17 cellular contexts compared by ENCODE assay signal in genomic region chr5:44565360-44565759, GRCh38.
DNase-seq lines count a peak whose midpoint lies in the region; ATAC-seq and TF ChIP-seq lines count a peak whose summit lies in the region.
"Had no signal": no experiment of that assay in that cellular context is flagged by ENCODE, and none has a peak within 500 bp of the region (broad histone marks: within the 10 kb centered on the region; RNA-seq: fewer than 3 reads in every experiment).

No MANE protein-coding gene starts in this region.

- H3K4me2 ChIP-seq in neural progenitor cell (no peak overlapping the region), smooth muscle cell (peak overlapping the region; percentile 0)
- H3K4me2 ChIP-seq: BLaER1 treated with 17β-estradiol and CSF1 and Interleukin-3, amounts not matched to agents 10 nM and 100 nM had no signal

- H3F3A ChIP-seq in neural progenitor cell (ENCODE audit: low read depth) (no peaks in the 10 kb centered on the region), smooth muscle cell (ENCODE audit: low read depth) (no peaks in the 10 kb centered on the region)

- no peaks in the 10 kb centered on the region for H3K9me3 ChIP-seq in heart left ventricle
- no peaks in the 10 kb centered on the region for H3K9me3 ChIP-seq in adipocyte (ENCODE audit: control insufficient read depth, low read length)
- no peaks in the 10 kb centered on the region for H3K9me3 ChIP-seq in neural progenitor cell (ENCODE audit: low read depth)
- no peaks in the 10 kb centered on the region for H3K9me3 ChIP-seq in smooth muscle cell (replicated peaks; ENCODE audit: low read depth)
- no peaks in the 10 kb centered on the region for H3K9me3 ChIP-seq in gastroesophageal sphincter
- H3K9me3 ChIP-seq: BLaER1 treated with 17β-estradiol and CSF1 and Interleukin-3, amounts not matched to agents 10 nM and 100 nM had no signal

- 27 to 45% (median 37%) methylated on average over 1 of the region's 1 CpG for WGBS in heart left ventricle, 4 donors
- WGBS in smooth muscle cell (ENCODE audit: low lambda C conversion rate), result 68% methylated on average over 1 of the region's 1 CpG
- WGBS in gastroesophageal sphincter (ENCODE audit: low coverage in 1 of 2), 2 donors, result 67 to 73% methylated on average over 1 of the region's 1 CpG

- no peak for TF ChIP-seq POLR2A in heart left ventricle (IDR thresholded peaks at IDR 0.05)
- TF ChIP-seq POLR2A in gastroesophageal sphincter (IDR thresholded peaks at IDR 0.05), result no peak

- no peaks in the 10 kb centered on the region for H3K4me1 Mint-ChIP-seq in neural progenitor cell
- H3K4me1 Mint-ChIP-seq: B cell; CD4-positive, CD25-positive, alpha-beta regulatory T cell; CD8-positive, alpha-beta memory T cell had no signal

- no peaks in the 10 kb centered on the region for H3K36me3 Mint-ChIP-seq in neural progenitor cell
- H3K36me3 Mint-ChIP-seq: CD4-positive, CD25-positive, alpha-beta regulatory T cell; CD8-positive, alpha-beta memory T cell had no signal

- H3K9ac ChIP-seq in adipocyte (ENCODE audit: low read length), result no peak overlapping the region
- H3K9ac ChIP-seq in neural progenitor cell, result no peak overlapping the region
- no peak overlapping the region for H3K9ac ChIP-seq in smooth muscle cell (ENCODE audit: low read depth)
- H3K9ac ChIP-seq: BLaER1 treated with 17β-estradiol and CSF1 and Interleukin-3, amounts not matched to agents 10 nM and 100 nM had no signal

- H3K79me2 ChIP-seq in neural progenitor cell (ENCODE audit: low read depth) (no peaks in the 10 kb centered on the region), smooth muscle cell (ENCODE audit: low read depth) (no peaks in the 10 kb centered on the region)

- no peak overlapping the region for H3K27ac ChIP-seq in heart left ventricle
- no peak overlapping the region for H3K27ac ChIP-seq in neural progenitor cell
- H3K27ac ChIP-seq in smooth muscle cell (ENCODE audit: low read depth), result no peak overlapping the region
- no peak overlapping the region for H3K27ac ChIP-seq in gastroesophageal sphincter
- H3K27ac ChIP-seq: BLaER1 treated with 17β-estradiol and CSF1 and Interleukin-3, amounts not matched to agents 10 nM and 100 nM had no signal

- no peak for TF ChIP-seq EP300 in gastroesophageal sphincter (IDR thresholded peaks at IDR 0.05)

- H3K4me3 ChIP-seq in heart left ventricle, result no peak overlapping the region
- peak overlapping the region; percentile 43 for H3K4me3 ChIP-seq in adipocyte (ENCODE audit: low read length)
- no peak overlapping the region for H3K4me3 ChIP-seq in neural progenitor cell
- H3K4me3 ChIP-seq in smooth muscle cell, result no peak overlapping the region
- H3K4me3 ChIP-seq in gastroesophageal sphincter, result no peak overlapping the region
- H3K4me3 ChIP-seq: BLaER1 treated with 17β-estradiol and CSF1 and Interleukin-3, amounts not matched to agents 10 nM and 100 nM; GM12878 had no signal

- TF ChIP-seq CTCF in heart left ventricle (IDR thresholded peaks at IDR 0.05) (no peak), neural progenitor cell (IDR thresholded peaks at IDR 0.05) (no peak), smooth muscle cell (IDR thresholded peaks at IDR 0.05; ENCODE audit: borderline replicate concordance, insufficient read depth, poor library complexity, severe bottlenecking) (no peak), gastroesophageal sphincter (IDR thresholded peaks at IDR 0.05) (no peak)

- intact Hi-C loops in heart left ventricle (cut with DNase I) (no loop called here), Right ventricle myocardium superior (cut with DNase I) (no loop called here)

- H3K36me3 ChIP-seq in heart left ventricle (no peaks in the 10 kb centered on the region), adipocyte (ENCODE audit: control insufficient read depth, insufficient read depth, low read length, severe bottlenecking) (no peaks in the 10 kb centered on the region), neural progenitor cell (no peaks in the 10 kb centered on the region), smooth muscle cell (ENCODE audit: low read depth) (no peaks in the 10 kb centered on the region), gastroesophageal sphincter (no peaks in the 10 kb centered on the region)
- H3K36me3 ChIP-seq: BLaER1 treated with 17β-estradiol and CSF1 and Interleukin-3, amounts not matched to agents 10 nM and 100 nM had no signal

- H3K27me3 ChIP-seq in heart left ventricle, result no peaks in the 10 kb centered on the region
- H3K27me3 ChIP-seq in adipocyte (replicated peaks; ENCODE audit: control insufficient read depth, insufficient read depth, low read length), result no peaks in the 10 kb centered on the region
- no peaks in the 10 kb centered on the region for H3K27me3 ChIP-seq in neural progenitor cell
- no peaks in the 10 kb centered on the region for H3K27me3 ChIP-seq in smooth muscle cell (ENCODE audit: low read depth)
- H3K27me3 ChIP-seq in gastroesophageal sphincter, result no peaks in the 10 kb centered on the region
- H3K27me3 ChIP-seq: BLaER1 treated with 17β-estradiol and CSF1 and Interleukin-3, amounts not matched to agents 10 nM and 100 nM had no signal

- H4K20me1 ChIP-seq in neural progenitor cell (ENCODE audit: low read depth) (no peaks in the 10 kb centered on the region), smooth muscle cell (ENCODE audit: low read depth) (no peaks in the 10 kb centered on the region)
- H4K20me1 ChIP-seq: BLaER1 treated with 17β-estradiol and CSF1 and Interleukin-3, amounts not matched to agents 10 nM and 100 nM had no signal

- H3K9me3 Mint-ChIP-seq in neural progenitor cell, result no peaks in the 10 kb centered on the region

- ATAC-seq in heart left ventricle, result peak; percentile 50 to 59 (median 51)
- ATAC-seq in Right ventricle myocardium superior (ENCODE audit: poor library complexity), result no peak
- ATAC-seq in gastroesophageal sphincter, result no peak
- ATAC-seq: GM12878 had no signal

- no peak overlapping the region for H3K4me3 Mint-ChIP-seq in neural progenitor cell
- H3K4me3 Mint-ChIP-seq: B cell; CD4-positive, CD25-positive, alpha-beta regulatory T cell; CD8-positive, alpha-beta memory T cell had no signal

- H3K4me1 ChIP-seq in heart left ventricle, result peaks cover 0 to 3% (median 0%) of the 10 kb centered on the region in 12 donors
- peaks cover 12% of the 10 kb centered on the region for H3K4me1 ChIP-seq in adipocyte (ENCODE audit: control insufficient read depth, insufficient read depth, low read length)
- H3K4me1 ChIP-seq in neural progenitor cell, result no peaks in the 10 kb centered on the region
- H3K4me1 ChIP-seq in smooth muscle cell (ENCODE audit: low read depth), result no peaks in the 10 kb centered on the region
- no peaks in the 10 kb centered on the region for H3K4me1 ChIP-seq in gastroesophageal sphincter
- H3K4me1 ChIP-seq: BLaER1 treated with 17β-estradiol and CSF1 and Interleukin-3, amounts not matched to agents 10 nM and 100 nM had no signal

- DNase-seq in heart left ventricle (no peak), Right ventricle myocardium superior (no peak), adipocyte (ENCODE audit: low read depth) (no peak), neural progenitor cell (ENCODE audit: low spot score) (no peak), smooth muscle cell (lab: John Stamatoyannopoulos, UW; ENCODE audit: unreplicated experiment) (no peak)
- no peak for DNase-seq in stimulated activated CD4-positive, alpha-beta T cell treated with anti-CD3 and anti-CD28 coated beads, Interleukin-2, amount 100 ng/mL, for 48 hours
- DNase-seq: CD4-positive, CD25-positive, alpha-beta regulatory T cell; CD8-positive, alpha-beta memory T cell; COR-L47; DMS 273 treated with DMSO at 0.1 percent for 48 hours; DMS53; DND-41; EL had no signal

- H2AFZ ChIP-seq in neural progenitor cell (replicated peaks), result peak overlapping the region; percentile 43
- no peak overlapping the region for H2AFZ ChIP-seq in smooth muscle cell (ENCODE audit: low read depth)

- no peaks in the 10 kb centered on the region for H3K27me3 Mint-ChIP-seq in neural progenitor cell (ENCODE audit: insufficient read depth, low read depth)
- H3K27me3 Mint-ChIP-seq: B cell; CD4-positive, CD25-positive, alpha-beta regulatory T cell; CD8-positive, alpha-beta memory T cell had no signal

- no peak overlapping the region for H3K27ac Mint-ChIP-seq in neural progenitor cell
- H3K27ac Mint-ChIP-seq: B cell; CD4-positive, CD25-positive, alpha-beta regulatory T cell; CD8-positive, alpha-beta memory T cell had no signal

Comparison
In these comparisons a context has a peak if more than half of its experiments do, and no peak if none do; other contexts are left out.
1. ATAC-seq: peak in heart left ventricle (4 of 4); none in Right ventricle myocardium superior (single experiment) and gastroesophageal sphincter (single experiment).